1 cellular context compared by ENCODE assay signal in the genomic region with DNA sequence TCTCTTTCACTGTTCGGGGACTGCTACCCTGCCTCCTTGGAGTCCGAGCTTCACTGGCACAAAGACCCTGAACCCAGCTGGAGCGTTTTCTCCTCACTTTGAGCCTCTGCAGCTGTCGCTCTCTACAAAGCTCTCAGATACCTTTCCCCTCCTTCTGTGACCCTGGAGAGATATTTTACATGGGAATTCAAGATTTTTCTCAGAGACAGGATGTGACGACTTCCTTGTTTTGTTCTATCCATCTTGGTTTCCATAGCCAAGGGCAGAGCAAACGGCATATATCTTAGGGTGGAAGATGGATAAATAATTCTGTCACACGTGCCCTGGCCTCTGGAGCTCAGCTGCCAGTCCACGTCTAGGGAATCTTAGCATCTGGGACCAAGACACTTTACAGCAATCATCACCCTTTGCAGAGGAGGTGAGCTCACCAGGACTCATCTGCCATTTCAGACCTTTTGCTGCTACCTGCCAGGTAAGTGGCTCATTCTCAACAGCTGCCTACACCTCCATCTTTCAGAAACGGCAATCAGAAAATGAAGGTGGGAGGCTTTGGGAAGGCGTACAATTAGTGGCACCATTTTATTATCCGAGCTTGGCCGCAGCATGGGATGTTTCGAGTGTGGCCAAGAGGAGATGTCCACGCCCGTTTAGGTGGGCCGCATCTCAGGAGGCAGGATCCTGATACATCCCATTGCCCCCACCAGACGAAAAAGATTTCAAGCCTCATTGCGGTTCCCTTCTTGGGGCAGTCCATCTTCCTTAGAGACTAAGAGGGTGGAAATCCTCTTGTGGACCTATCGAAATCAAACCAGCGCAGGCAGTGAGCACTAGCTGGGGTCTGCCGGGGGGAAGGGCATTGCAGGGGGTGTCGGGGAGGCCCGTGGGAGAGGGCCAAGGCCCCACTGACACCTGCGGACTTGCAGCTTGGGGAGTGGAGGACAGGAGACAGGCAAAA.
TF ChIP-seq lines count a peak whose summit lies in the region.

Gene BTNL9 (plus strand): TSS at position 306 of the 955 bp plus-strand sequence. CDS start 5,224 bp downstream, outside the sequence.

TF ChIP-seq in endothelial cell of umbilical vein, 7 proteins besides CTCF, POLR2A, EP300 and RAD21:
- TF ChIP-seq JUN (IDR thresholded peaks at IDR 0.05; ENCODE audit: borderline replicate concordance, insufficient read depth, insufficient read length, low read depth), result no peak
- TF ChIP-seq MYC (IDR thresholded peaks at IDR 0.05; ENCODE audit: low read depth, low read length), result no peak
- no peak for TF ChIP-seq EZH2 (IDR thresholded peaks at IDR 0.05; ENCODE audit: borderline replicate concordance, low read depth, low read length, severe bottlenecking)
- no peak for TF ChIP-seq POLR2AphosphoS5 (IDR thresholded peaks at IDR 0.05; ENCODE audit: insufficient read depth, low read depth, low read length)
- TF ChIP-seq GATA2 (IDR thresholded peaks at IDR 0.05; ENCODE audit: insufficient read depth, insufficient read length, low read depth, low read length), result no peak
- TF ChIP-seq FOS (IDR thresholded peaks at IDR 0.05; ENCODE audit: borderline replicate concordance, insufficient read depth, low read length), result no peak
- TF ChIP-seq, protein P1, sequence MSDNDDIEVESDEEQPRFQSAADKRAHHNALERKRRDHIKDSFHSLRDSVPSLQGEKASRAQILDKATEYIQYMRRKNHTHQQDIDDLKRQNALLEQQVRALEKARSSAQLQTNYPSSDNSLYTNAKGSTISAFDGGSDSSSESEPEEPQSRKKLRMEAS (IDR thresholded peaks at IDR 0.05; ENCODE audit: insufficient read depth, insufficient read length), result no peak
TF ChIP-seq in endothelial cell of umbilical vein: peak in this region for 0.
